In genomic region chrX:121832446-121832845, GRCh38 we compare ENCODE assay signal across 19 cellular contexts.
DNase-seq lines count a peak whose midpoint lies in the region; TF ChIP-seq lines count a peak whose summit lies in the region.
"Had no signal": no experiment of that assay in that cellular context is flagged by ENCODE, and none has a peak within 500 bp of the region (broad histone marks: within the 10 kb centered on the region; RNA-seq: fewer than 3 reads in every experiment).

No MANE protein-coding gene starts in this region.

- CTCF ChIA-PET in mammary epithelial cell (lab: Charles Lee; ENCODE audit: low non-redundant PET) = no interaction called here

- H3K4me3 ChIP-seq in mammary epithelial cell (replicated peaks in 1 of 3; ENCODE audit: insufficient read depth in 1 of 3, low read depth in 2 of 3, low read length in 3 of 3) (no peak overlapping the region), breast epithelium (no peak overlapping the region), choroid plexus epithelial cell (ENCODE audit: low read depth, low read length) (no peak overlapping the region), fibroblast of villous mesenchyme (ENCODE audit: low read depth, low read length) (no peak overlapping the region), Peyer's patch (no peak overlapping the region), osteoblast (ENCODE audit: insufficient read depth, low read length) (no peak overlapping the region)
- H3K4me3 ChIP-seq: SK-N-MC had no signal

- no peak overlapping the region for H3K9ac ChIP-seq in mammary epithelial cell (ENCODE audit: insufficient read depth, low read length)

- H3K79me2 ChIP-seq in mammary epithelial cell (ENCODE audit: insufficient read depth, low read length) = no peaks in the 10 kb centered on the region
- no peaks in the 10 kb centered on the region for H3K79me2 ChIP-seq in osteoblast (ENCODE audit: insufficient read depth, low read length)

- TF ChIP-seq CTCF in mammary epithelial cell (conservative IDR thresholded peaks at IDR 0.05 in 1 of 2, IDR thresholded peaks at IDR 0.05 in 1 of 2; ENCODE audit: extremely low read depth in 1 of 2, insufficient read depth in 1 of 2, low read depth in 1 of 2, low read length in 2 of 2) = no peak
- no peak for TF ChIP-seq CTCF in breast epithelium (IDR thresholded peaks at IDR 0.05)
- TF ChIP-seq CTCF in choroid plexus epithelial cell (conservative IDR thresholded peaks at IDR 0.05; ENCODE audit: low read depth, low read length) = no peak
- no peak for TF ChIP-seq CTCF in fibroblast of villous mesenchyme (IDR thresholded peaks at IDR 0.05; ENCODE audit: insufficient read depth, low read depth, low read length)
- no peak for TF ChIP-seq CTCF in Peyer's patch (IDR thresholded peaks at IDR 0.05)
- TF ChIP-seq CTCF in osteoblast (IDR thresholded peaks at IDR 0.05; ENCODE audit: extremely low read depth, low read depth, low read length) = no peak

- no TSS peak for BruUV-seq in mammary epithelial cell (replicated peaks; lab: Mats Ljungman, UMichigan)

- peak; percentile 17 for DNase-seq in mammary epithelial cell
- no peak for DNase-seq in breast epithelium (ENCODE audit: low spot score in 2 of 2)
- DNase-seq in choroid plexus epithelial cell (ENCODE audit: low read depth) = peak; percentile 29
- DNase-seq in fibroblast of villous mesenchyme (ENCODE audit: low read depth) = peak; percentile 61
- DNase-seq in Peyer's patch = no peak
- DNase-seq in activated CD8-positive, alpha-beta memory T cell treated with anti-CD3 and anti-CD28 coated beads for 24 hours = no peak
- DNase-seq in NCI-H748 (lab: John Stamatoyannopoulos, UW; ENCODE audit: unreplicated experiment) = no peak
- no peak for DNase-seq in osteoblast (ENCODE audit: insufficient read length, low spot score, missing footprints)
- DNase-seq: GF-D8, Karpas-422, MV-4-11, NCI-H1105 treated with DMSO at 0.1 percent for 48 hours, NCI-H2029 treated with DMSO at 0.1 percent for 48 hours, NCI-H226, NCI-H510A treated with DMSO at 0.1 percent for 48 hours, NCI-H82, SHP77 had no signal

- no peaks in the 10 kb centered on the region for H3K27me3 ChIP-seq in mammary epithelial cell (ENCODE audit: insufficient read depth, low read length)
- H3K27me3 ChIP-seq in breast epithelium = no peaks in the 10 kb centered on the region
- no peaks in the 10 kb centered on the region for H3K27me3 ChIP-seq in Peyer's patch
- H3K27me3 ChIP-seq in osteoblast (ENCODE audit: insufficient read depth, low read length) = no peaks in the 10 kb centered on the region

- no peak overlapping the region for H3K4me2 ChIP-seq in mammary epithelial cell (ENCODE audit: insufficient read depth, low read depth, low read length)
- no peak overlapping the region for H3K4me2 ChIP-seq in osteoblast (ENCODE audit: insufficient read depth, low read length)

- H3K36me3 ChIP-seq in mammary epithelial cell (ENCODE audit: insufficient read depth, low read length) (no peaks in the 10 kb centered on the region), breast epithelium (no peaks in the 10 kb centered on the region), Peyer's patch (no peaks in the 10 kb centered on the region), osteoblast (ENCODE audit: insufficient read depth, low read length) (no peaks in the 10 kb centered on the region)

- peaks cover 7% of the 10 kb centered on the region for H3K4me1 ChIP-seq in mammary epithelial cell (ENCODE audit: insufficient read depth, low read length)
- no peaks in the 10 kb centered on the region for H3K4me1 ChIP-seq in breast epithelium
- no peaks in the 10 kb centered on the region for H3K4me1 ChIP-seq in Peyer's patch
- no peaks in the 10 kb centered on the region for H3K4me1 ChIP-seq in osteoblast (ENCODE audit: insufficient read depth, low read length)

- TF ChIP-seq POLR2A in breast epithelium (IDR thresholded peaks at IDR 0.05) (no peak), Peyer's patch (IDR thresholded peaks at IDR 0.05) (no peak)

- dilution Hi-C loops in mammary epithelial cell (cut with HindIII; ENCODE audit: low sequenced_read_pairs) = no loop called here

- no peak overlapping the region for H3K27ac ChIP-seq in mammary epithelial cell (ENCODE audit: insufficient read depth, low read depth, low read length)
- no peak overlapping the region for H3K27ac ChIP-seq in breast epithelium
- H3K27ac ChIP-seq in Peyer's patch = no peak overlapping the region
- no peak overlapping the region for H3K27ac ChIP-seq in osteoblast (ENCODE audit: low read depth, low read length)
- H3K27ac ChIP-seq: 22Rv1, SK-N-MC had no signal

- H2AFZ ChIP-seq in mammary epithelial cell (ENCODE audit: low read depth, low read length) (no peak overlapping the region), osteoblast (ENCODE audit: low read length) (no peak overlapping the region)

- H4K20me1 ChIP-seq in mammary epithelial cell (ENCODE audit: insufficient read depth, low read length) (no peaks in the 10 kb centered on the region), osteoblast (ENCODE audit: insufficient read depth, low read length) (no peaks in the 10 kb centered on the region)

- intact Hi-C loops in mammary epithelial cell (cut with micrococcal nuclease) (no loop called here), breast epithelium (cut with DNase I; ENCODE audit: low total_unique reads) (no loop called here)

- H3K9me3 ChIP-seq in mammary epithelial cell (replicated peaks; ENCODE audit: insufficient read depth, low read length) (peaks cover 5% of the 10 kb centered on the region), breast epithelium (no peaks in the 10 kb centered on the region), Peyer's patch (no peaks in the 10 kb centered on the region), osteoblast (ENCODE audit: low read depth, low read length) (no peaks in the 10 kb centered on the region)

- in situ Hi-C loops in mammary epithelial cell (cut with MboI; ENCODE audit: low sequenced_read_pairs in 2 of 2) = no loop called here

- WGBS in mammary epithelial cell (ENCODE audit: low coverage, missing lambda C conversion rate) = 42% methylated on average over 1 of the region's 1 CpG

Comparison
In these comparisons a context has a peak if more than half of its experiments do, and no peak if none do; other contexts are left out.
1. DNase-seq: peak in mammary epithelial cell (single experiment), choroid plexus epithelial cell (single experiment) and fibroblast of villous mesenchyme (single experiment); none in breast epithelium (0 of 2), Peyer's patch (0 of 3), activated CD8-positive, alpha-beta memory T cell treated with anti-CD3 and anti-CD28 coated beads for 24 hours (single experiment), NCI-H748 (single experiment) and osteoblast (single experiment).